In genomic region chr2:74481432-74481831, GRCh38 we compare ENCODE assay signal across 9 cellular contexts. TPM values are rescaled to one million over a fixed set of nuclear protein-coding genes. Genes with fewer than 3 reads are reported as not detected.
DNase-seq lines count a peak whose midpoint lies in the region; ATAC-seq, FAIRE-seq and TF ChIP-seq lines count a peak whose summit lies in the region.
"Had no signal": no experiment of that assay in that cellular context is flagged by ENCODE, and none has a peak within 500 bp of the region (broad histone marks: within the 10 kb centered on the region; RNA-seq: fewer than 3 reads in every experiment).

No MANE protein-coding gene starts in this region.

- H3K4me1 Mint-ChIP-seq in CD8-positive, alpha-beta T cell (ENCODE audit: low read depth) = peaks cover 43% of the 10 kb centered on the region

- H3K4me1 ChIP-seq in CD8-positive, alpha-beta T cell (ENCODE audit: insufficient read depth, low read length) = peaks cover 25% of the 10 kb centered on the region
- H3K4me1 ChIP-seq in PC-9 (replicated peaks; ENCODE audit: insufficient read depth) (peaks cover 13% of the 10 kb centered on the region), esophagus muscularis mucosa (peaks cover 26 to 44% (median 41%) of the 10 kb centered on the region in 4 donors), pancreas (peaks cover 5 to 18% (median 11%) of the 10 kb centered on the region in 3 donors)

- H3K27me3 ChIP-seq in CD8-positive, alpha-beta T cell (ENCODE audit: insufficient read depth, low read length) = no peaks in the 10 kb centered on the region
- H3K27me3 ChIP-seq in PC-9 (ENCODE audit: insufficient read depth, low read depth) (no peaks in the 10 kb centered on the region), esophagus muscularis mucosa (no peaks in the 10 kb centered on the region), pancreas (no peaks in the 10 kb centered on the region)

- no peaks in the 10 kb centered on the region for H3K27me3 Mint-ChIP-seq in CD8-positive, alpha-beta T cell (ENCODE audit: low read depth)

- no peaks in the 10 kb centered on the region for H3K9me3 ChIP-seq in CD8-positive, alpha-beta T cell (ENCODE audit: low read length)
- no peaks in the 10 kb centered on the region for H3K9me3 ChIP-seq in PC-9 (ENCODE audit: insufficient read depth, low read depth)
- H3K9me3 ChIP-seq in esophagus muscularis mucosa = no peaks in the 10 kb centered on the region
- H3K9me3 ChIP-seq in pancreas = no peaks in the 10 kb centered on the region

- H3K27ac ChIP-seq in CD8-positive, alpha-beta T cell (ENCODE audit: low read depth, low read length) = no peak overlapping the region
- H3K27ac ChIP-seq in PC-9 (no peak overlapping the region), esophagus muscularis mucosa (replicated peaks in 1 of 4) (peak overlapping the region; percentile 85 to 96 (median 88)), pancreas (no peak overlapping the region)

- H3K27ac Mint-ChIP-seq in CD8-positive, alpha-beta T cell = no peak overlapping the region

- DNase-seq in CD8-positive, alpha-beta T cell = no peak
- DNase-seq in PC-9 = no peak
- no peak for DNase-seq in esophagus muscularis mucosa (ENCODE audit: extremely low spot score)
- no peak for DNase-seq in pancreas
- no peak for DNase-seq in HTR-8/SVneo (ENCODE audit: insufficient read length, low spot score)
- DNase-seq in hepatic stellate cell (ENCODE audit: low spot score) = no peak
- DNase-seq in effector CD4-positive, alpha-beta T cell = no peak
- DNase-seq: NCI-H748 treated with DMSO at 0.1 percent for 48 hours had no signal

- no peak for FAIRE-seq in pancreas (lab: Jason Lieb, UNC)
- FAIRE-seq in HTR-8/SVneo (lab: Jason Lieb, UNC) = no peak

- no peak for ATAC-seq in CD8-positive, alpha-beta T cell
- ATAC-seq in pancreas (no peak), HG03442 (IDR thresholded peaks at IDR 0.05; ENCODE audit: unreplicated experiment) (no peak)

- H4K20me1 ChIP-seq in PC-9 (ENCODE audit: insufficient read depth) = no peaks in the 10 kb centered on the region

- H3K4me2 ChIP-seq in PC-9 = peak overlapping the region; percentile 89

- H3K9me2 ChIP-seq in PC-9 (ENCODE audit: insufficient read depth) = no peaks in the 10 kb centered on the region

- peak overlapping the region; percentile 94; the same call in 1 of the 2 replicates for H2AFZ ChIP-seq in PC-9

- 51% methylated on average over 3 of the region's 3 CpGs for WGBS in esophagus muscularis mucosa
- WGBS in pancreas, 2 donors = 38 to 54% methylated on average over 3 of the region's 3 CpGs

- intact Hi-C loops in CD8-positive, alpha-beta T cell (cut with DNase I, micrococcal nuclease) = loop anchor here (5.0 kb wide), 4 partner anchors 59 to 1249 kb away; partner anchors contain the start of genes C2orf81 (in 1 of the 2), CCT7 (in 1 of the 2), PRADC1 (in 1 of the 2) and WDR54 (in 1 of the 2)
- intact Hi-C loops in PC-9 (cut with micrococcal nuclease; ENCODE audit: unreplicated experiment) (loop anchor here (5.0 to 10.0 kb wide), 2 partner anchors 66 to 173 kb away; partner anchors contain the start of gene SEMA4F), esophagus muscularis mucosa (cut with DNase I) (no loop called here), pancreas (cut with DNase I) (loop anchor here in 1 of 3 donors (5.0 kb wide), 1 partner anchor 106 kb away; no protein-coding TSS in a partner anchor)

- H3F3A ChIP-seq in PC-9 (ENCODE audit: insufficient read depth, low read depth) = peaks cover 20% of the 10 kb centered on the region; the same call in 1 of the 2 replicates

- H3K4me3 ChIP-seq in CD8-positive, alpha-beta T cell (ENCODE audit: low read depth, low read length) = peak overlapping the region; percentile 97
- H3K4me3 ChIP-seq in PC-9 (peak overlapping the region; percentile 92), esophagus muscularis mucosa (peak overlapping the region; percentile 89 to 99 (median 92)), pancreas (peak overlapping the region; percentile 58 to 94 (median 78))

- no peak for TF ChIP-seq EP300 in esophagus muscularis mucosa (IDR thresholded peaks at IDR 0.05)

- POLR2A ChIA-PET in CD8-positive, alpha-beta T cell (lab: Charles Lee) = interaction anchor here (0.9 to 4.7 kb wide), 11 partner anchors 9 to 653 kb away, joined by 3 to 107 read pairs (median 13); partner anchors contain the start of genes AUP1, C2orf81, HTRA2 and INO80B
- POLR2A ChIA-PET in PC-9 (lab: Charles Lee; ENCODE audit: unreplicated experiment) = interaction anchor here (0.5 to 0.7 kb wide), 3 partner anchors 51 to 189 kb away, joined by 3 to 6 read pairs (median 4); no protein-coding TSS in a partner anchor

- CTCF ChIA-PET in CD8-positive, alpha-beta T cell (lab: Charles Lee) = interaction anchor here (2.3 to 5.6 kb wide), 7 partner anchors 9 to 107 kb away, joined by 11 to 102 read pairs (median 23); partner anchors contain the start of genes AUP1, HTRA2, INO80B and MOGS
- CTCF ChIA-PET in PC-9 (lab: Charles Lee) = no interaction called here

- BruUV-seq in PC-9 (replicated peaks; lab: Mats Ljungman, UMichigan) = no TSS peak

- H3K79me2 ChIP-seq in PC-9 (ENCODE audit: low read depth) = peaks cover 37% of the 10 kb centered on the region

- TF ChIP-seq CTCF in CD8-positive, alpha-beta T cell (IDR thresholded peaks at IDR 0.05) = no peak
- TF ChIP-seq CTCF in PC-9 (conservative IDR thresholded peaks at IDR 0.05) (no peak), esophagus muscularis mucosa (IDR thresholded peaks at IDR 0.05) (no peak), pancreas (IDR thresholded peaks at IDR 0.05) (no peak)

- peaks cover 36% of the 10 kb centered on the region for H3K36me3 Mint-ChIP-seq in CD8-positive, alpha-beta T cell

- H3K4me3 Mint-ChIP-seq in CD8-positive, alpha-beta T cell = peak overlapping the region; percentile 97

- no peaks in the 10 kb centered on the region for H3K9me3 Mint-ChIP-seq in CD8-positive, alpha-beta T cell

- peaks cover 6% of the 10 kb centered on the region for H3K36me3 ChIP-seq in CD8-positive, alpha-beta T cell (ENCODE audit: insufficient read depth, low read length)
- H3K36me3 ChIP-seq in PC-9 (ENCODE audit: low read depth) (peaks cover 12% of the 10 kb centered on the region), esophagus muscularis mucosa (peaks cover 9 to 65% (median 50%) of the 10 kb centered on the region in 4 donors), pancreas (no peaks in the 10 kb centered on the region)

- no peak for TF ChIP-seq POLR2A in esophagus muscularis mucosa (IDR thresholded peaks at IDR 0.05; ENCODE audit: low read depth)

RNA-seq across cellular contexts. Expression of gene CCDC142, which starts 1.4 kb away (rescaled TPM):
- 10 to 100 TPM; 12.6 to 13.6 TPM for total RNA-seq in CD8-positive, alpha-beta T cell
- total RNA-seq in PC-9 (2021) = 16.8 and 19.8 TPM in 2 replicates
- 10 to 100 TPM in 3 of 4 donors, 1 to 10 TPM in 1; 9.6 to 27.8 (median 19.2) TPM for total RNA-seq in esophagus muscularis mucosa
- 10 to 100 TPM in 1 of 6 donors, 1 to 10 TPM in 5; 4.9 to 11.6 (median 5.7) TPM for total RNA-seq in pancreas
- polyA plus RNA-seq in pancreas = 10 to 100 TPM in 1 of 2 donors, 1 to 10 TPM in 1; 5.7 to 14.0 TPM

RNA-seq across cellular contexts. Expression of gene TTC31, which starts 1.4 kb away (rescaled TPM):
- 10 to 100 TPM; 25.9 to 30.8 TPM for total RNA-seq in CD8-positive, alpha-beta T cell
- total RNA-seq in PC-9 (2021) (20.1 and 21.8 TPM in 2 replicates), esophagus muscularis mucosa (10 to 100 TPM; 17.4 to 23.0 (median 20.6) TPM), pancreas (10 to 100 TPM; 10.1 to 17.2 (median 11.3) TPM)
- 10 to 100 TPM; 18.1 to 21.2 TPM for polyA plus RNA-seq in pancreas

RNA-seq across cellular contexts. Expression of gene MRPL53, which starts 9.0 kb away (rescaled TPM):
- 10 to 100 TPM; 48.6 to 59.0 TPM for total RNA-seq in CD8-positive, alpha-beta T cell
- total RNA-seq in PC-9 (2021) = 42.9 and 51.1 TPM in 2 replicates
- 10 to 100 TPM; 15.4 to 40.4 (median 38.8) TPM for total RNA-seq in esophagus muscularis mucosa
- 10 to 100 TPM; 37.6 to 60.0 (median 39.4) TPM for total RNA-seq in pancreas
- polyA plus RNA-seq in pancreas = 10 to 100 TPM; 52.3 to 54.6 TPM

RNA-seq across cellular contexts. Expression of gene MOGS, which starts 16.2 kb away (rescaled TPM):
- 10 to 100 TPM; 43.7 to 46.7 TPM for total RNA-seq in CD8-positive, alpha-beta T cell
- total RNA-seq in PC-9 (2021) (70.5 and 88.8 TPM in 2 replicates), esophagus muscularis mucosa (10 to 100 TPM; 20.8 to 38.7 (median 28.3) TPM), pancreas (10 to 100 TPM; 27.7 to 49.5 (median 36.6) TPM)
- 10 to 100 TPM; 47.1 to 59.9 TPM for polyA plus RNA-seq in pancreas

RNA-seq across cellular contexts. Expression of gene LBX2, which starts 18.0 kb away (rescaled TPM):
- total RNA-seq in CD8-positive, alpha-beta T cell = not detected
- total RNA-seq in PC-9 (2021) = 0.76 and 2.0 TPM in 2 replicates
- total RNA-seq in esophagus muscularis mucosa = 1 to 10 TPM in 1 of 4 donors, under 1 TPM in 3; 0.32 to 1.7 (median 0.84) TPM
- 1 to 10 TPM in 3 of 6 donors, under 1 TPM in 3; 0.21 to 2.3 (median 0.85) TPM for total RNA-seq in pancreas
- 1 to 10 TPM; 1.3 TPM for polyA plus RNA-seq in pancreas

Comparison
In these comparisons a context has a peak if more than half of its experiments do, and no peak if none do; other contexts are left out.
1. H3K27ac ChIP-seq: peak in esophagus muscularis mucosa (4 of 4); none in CD8-positive, alpha-beta T cell (single experiment), PC-9 (single experiment) and pancreas (0 of 4).
2. Peak in every context shown above with its lines, with median percentiles within 50 percentile points of each other: H3K4me3 ChIP-seq.